In the genomic region with DNA sequence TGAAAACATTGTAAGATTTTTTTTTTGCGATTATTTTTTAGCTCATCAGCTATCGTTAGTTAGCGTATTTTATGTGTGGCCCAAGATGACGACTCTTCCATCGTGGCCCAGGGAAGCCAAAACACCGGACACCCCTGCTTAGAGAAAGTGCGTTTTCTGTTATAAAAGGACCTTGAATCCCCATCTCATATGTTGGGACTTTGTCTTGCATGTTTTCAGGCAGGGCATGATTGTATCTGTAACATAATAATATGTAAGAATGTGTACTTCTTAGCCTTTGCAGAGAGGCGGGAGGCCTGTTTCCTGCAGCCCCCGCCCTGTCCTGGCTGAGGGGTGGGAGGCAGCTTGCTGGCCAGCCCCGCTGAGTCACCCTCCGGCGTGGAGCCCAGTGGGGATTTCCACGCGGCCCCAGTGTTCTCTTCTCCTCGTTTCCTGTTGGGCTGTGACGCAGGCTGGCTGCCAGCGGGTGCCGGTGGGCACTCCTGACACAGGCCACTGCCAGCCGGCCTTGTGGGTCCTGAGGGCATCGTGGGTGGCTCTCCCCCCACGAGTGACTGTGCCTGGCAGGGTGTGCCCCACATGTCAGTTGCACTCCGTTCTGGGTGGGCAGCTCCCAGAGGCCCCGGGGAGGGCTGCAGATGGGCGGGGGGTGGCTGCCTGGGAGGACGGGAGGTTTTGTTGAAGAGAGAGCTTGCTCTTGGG, we compare ENCODE assay signal across 8 cellular contexts. TPM values are rescaled to one million over a fixed set of nuclear protein-coding genes. Genes with fewer than 3 reads are reported as not detected.
DNase-seq lines count a peak whose midpoint lies in the region; ATAC-seq, FAIRE-seq and TF ChIP-seq lines count a peak whose summit lies in the region.

No MANE protein-coding gene starts in this region.

- H3K4me3 ChIP-seq in HUES48 (ENCODE audit: low read depth, low read length) (no peak overlapping the region), endothelial cell of umbilical vein (replicated peaks in 1 of 3; ENCODE audit: insufficient read depth in 1 of 3, low read depth in 1 of 3, low read length in 3 of 3) (no peak overlapping the region)
- peak overlapping the region; percentile 48 for H3K4me3 ChIP-seq in naive thymus-derived CD4-positive, alpha-beta T cell (ENCODE audit: low read length)

- H3K36me3 ChIP-seq in HUES48 (ENCODE audit: control insufficient read depth, insufficient read depth, low read length), result no peaks in the 10 kb centered on the region
- no peaks in the 10 kb centered on the region for H3K36me3 ChIP-seq in endothelial cell of umbilical vein (ENCODE audit: control insufficient read depth in 2 of 2, extremely low read depth in 1 of 2, insufficient read depth in 2 of 2, low read length in 2 of 2)
- H3K36me3 ChIP-seq in naive thymus-derived CD4-positive, alpha-beta T cell (ENCODE audit: control insufficient read depth in 2 of 3, insufficient read depth in 3 of 3, low read length in 3 of 3), result no peaks in the 10 kb centered on the region

- peaks cover 0 to 4% (median 0%) of the 10 kb centered on the region in 11 donors for H3K9me3 Mint-ChIP-seq in naive thymus-derived CD4-positive, alpha-beta T cell

- peak overlapping the region; percentile 8 for H3K27ac ChIP-seq in HUES48 (ENCODE audit: low read depth, low read length)
- peak overlapping the region; percentile 92 for H3K27ac ChIP-seq in endothelial cell of umbilical vein (ENCODE audit: insufficient read depth, low read depth, low read length)
- H3K27ac ChIP-seq in naive thymus-derived CD4-positive, alpha-beta T cell (ENCODE audit: low read depth, low read length), result peak overlapping the region; percentile 78

- TF ChIP-seq POLR2A in GM19193 (IDR thresholded peaks at IDR 0.05; ENCODE audit: extremely low read depth, insufficient read depth, insufficient read length) (peak; percentile 50), endothelial cell of umbilical vein (IDR thresholded peaks at IDR 0.05; ENCODE audit: low read depth, low read length) (no peak)

- peak overlapping the region; percentile 40 for H3K4me2 ChIP-seq in endothelial cell of umbilical vein (ENCODE audit: insufficient read depth, low read length)

- no peak overlapping the region for H3K9ac ChIP-seq in HUES48 (ENCODE audit: low read depth, low read length)
- peak overlapping the region; percentile 66 for H3K9ac ChIP-seq in endothelial cell of umbilical vein (replicated peaks; ENCODE audit: extremely low read depth, insufficient read depth, low read length)

- no peaks in the 10 kb centered on the region for H3K9me1 ChIP-seq in endothelial cell of umbilical vein (replicated peaks; ENCODE audit: control insufficient read depth, extremely low read depth, insufficient read depth, low read length)

- peak overlapping the region; percentile 88 to 97 (median 95) for H3K27ac Mint-ChIP-seq in naive thymus-derived CD4-positive, alpha-beta T cell

- peaks cover 93% of the 10 kb centered on the region for H3K79me2 ChIP-seq in endothelial cell of umbilical vein (ENCODE audit: control insufficient read depth, insufficient read depth, low read length)

- dilution Hi-C loops in endothelial cell of umbilical vein (cut with MboI; ENCODE audit: extremely low pct_ligation_motif_present, low sequenced_read_pairs), result no loop called here

- peak overlapping the region; percentile 78 to 90 (median 84) for H3K4me3 Mint-ChIP-seq in naive thymus-derived CD4-positive, alpha-beta T cell

- CTCF ChIA-PET in endothelial cell of umbilical vein (lab: Charles Lee), result interaction anchor here (0.8 to 1.5 kb wide), 10 partner anchors 12 to 183 kb away, joined by 3 to 6 read pairs (median 3); no protein-coding TSS in a partner anchor
- CTCF ChIA-PET in naive thymus-derived CD4-positive, alpha-beta T cell (lab: Charles Lee), result interaction anchor here (0.7 kb wide), 2 partner anchors 50 to 52 kb away, joined by 3 read pairs; no protein-coding TSS in a partner anchor

- H3K27me3 Mint-ChIP-seq in naive thymus-derived CD4-positive, alpha-beta T cell, result no peaks in the 10 kb centered on the region

- BruUV-seq in endothelial cell of umbilical vein (replicated peaks; lab: Mats Ljungman, UMichigan), result no TSS peak

- H2AFZ ChIP-seq in endothelial cell of umbilical vein (ENCODE audit: low read depth, low read length), result no peak overlapping the region

- H3K36me3 Mint-ChIP-seq in naive thymus-derived CD4-positive, alpha-beta T cell, result peaks cover 0 to 44% (median 0%) of the 10 kb centered on the region in 5 donors

- FAIRE-seq in endothelial cell of umbilical vein (lab: Jason Lieb, UNC), result peak; percentile 91

- peak; percentile 93 for ATAC-seq in naive thymus-derived CD4-positive, alpha-beta T cell
- no peak for ATAC-seq in GM19455 (IDR thresholded peaks at IDR 0.05; ENCODE audit: unreplicated experiment)

- H3K4me1 ChIP-seq in HUES48 (ENCODE audit: control insufficient read depth, insufficient read depth, low read length) (peaks cover 7% of the 10 kb centered on the region; the same call in 1 of the 2 replicates), endothelial cell of umbilical vein (ENCODE audit: control insufficient read depth, extremely low read depth, insufficient read depth, low read length) (peaks cover 82% of the 10 kb centered on the region)
- H3K4me1 ChIP-seq in naive thymus-derived CD4-positive, alpha-beta T cell (ENCODE audit: control insufficient read depth in 2 of 2, insufficient read depth in 2 of 2, low read length in 2 of 2), result peaks cover 58 to 67% of the 10 kb centered on the region in 2 donors

- H3K9me3 ChIP-seq in HUES48 (ENCODE audit: control insufficient read depth, insufficient read depth, low read length) (no peaks in the 10 kb centered on the region), endothelial cell of umbilical vein (replicated peaks; ENCODE audit: control insufficient read depth, insufficient read depth, low read length) (no peaks in the 10 kb centered on the region)
- H3K9me3 ChIP-seq in naive thymus-derived CD4-positive, alpha-beta T cell (ENCODE audit: control insufficient read depth in 2 of 3, low read length in 3 of 3), result no peaks in the 10 kb centered on the region

- DNase-seq in activated T-cell treated with anti-CD3 and anti-CD28 coated beads for 1 hour (ENCODE audit: low read depth) (peak; percentile 74), endothelial cell of umbilical vein (ENCODE audit: low read depth, low spot score) (peak; percentile 98), NCI-H1092 treated with DMSO at 0.1 percent for 48 hours (lab: John Stamatoyannopoulos, UW) (no peak)
- DNase-seq in naive thymus-derived CD4-positive, alpha-beta T cell, result peak; percentile 54 to 90 (median 71)
- DNase-seq in stimulated activated CD8-positive, alpha-beta memory T cell treated with anti-CD3 and anti-CD28 coated beads, Interleukin-7, amount 100 ng/mL, for 48 hours (ENCODE audit: extremely low read depth in 1 of 2, low read depth in 1 of 2), result peak; percentile 79 to 85

- H3K27me3 ChIP-seq in HUES48 (ENCODE audit: control insufficient read depth, insufficient read depth, low read length) (no peaks in the 10 kb centered on the region), endothelial cell of umbilical vein (ENCODE audit: control insufficient read depth in 2 of 2, insufficient read depth in 2 of 2, low read length in 2 of 2) (no peaks in the 10 kb centered on the region)
- H3K27me3 ChIP-seq in naive thymus-derived CD4-positive, alpha-beta T cell (ENCODE audit: control insufficient read depth in 2 of 2, insufficient read depth in 2 of 2, low read length in 2 of 2), result no peaks in the 10 kb centered on the region

- peaks cover 53 to 95% (median 82%) of the 10 kb centered on the region in 7 donors for H3K4me1 Mint-ChIP-seq in naive thymus-derived CD4-positive, alpha-beta T cell

- POLR2A ChIA-PET in endothelial cell of umbilical vein (lab: Charles Lee), result interaction anchor here (1.3 kb wide), 1 partner anchor 12 kb away, joined by 3 read pairs; no protein-coding TSS in a partner anchor
- POLR2A ChIA-PET in naive thymus-derived CD4-positive, alpha-beta T cell (lab: Charles Lee), result interaction anchor here (0.7 to 8.9 kb wide), 12 partner anchors 9 to 89 kb away, joined by 3 to 60 read pairs (median 4); a partner anchor contains a TSS

- TF ChIP-seq CTCF in endothelial cell of umbilical vein (IDR thresholded peaks at IDR 0.05; ENCODE audit: extremely low read depth in 1 of 2, insufficient read depth in 1 of 2, low read depth in 1 of 2, low read length in 2 of 2), result no peak

- intact Hi-C loops in endothelial cell of umbilical vein (cut with micrococcal nuclease), result loop anchor here (1.0 to 2.0 kb wide), 7 partner anchors 12 to 57 kb away; no protein-coding TSS in a partner anchor
- intact Hi-C loops in naive thymus-derived CD4-positive, alpha-beta T cell (cut with micrococcal nuclease), result loop anchor here (1.0 to 2.0 kb wide), 9 partner anchors 8 to 56 kb away; a partner anchor contains a TSS

- no peaks in the 10 kb centered on the region for H4K20me1 ChIP-seq in endothelial cell of umbilical vein (replicated peaks; ENCODE audit: control insufficient read depth, extremely low read depth, insufficient read depth, low read length)

TF ChIP-seq in endothelial cell of umbilical vein, 7 proteins besides CTCF, POLR2A, EP300 and RAD21 (continues in another document):
- TF ChIP-seq EZH2 (IDR thresholded peaks at IDR 0.05; ENCODE audit: borderline replicate concordance, low read depth, low read length, severe bottlenecking) (no peak), JUN (IDR thresholded peaks at IDR 0.05; ENCODE audit: borderline replicate concordance, insufficient read depth, insufficient read length, low read depth) (peak; percentile 58), FOS (IDR thresholded peaks at IDR 0.05; ENCODE audit: borderline replicate concordance, insufficient read depth, low read length) (peak; percentile 97), MYC (IDR thresholded peaks at IDR 0.05; ENCODE audit: low read depth, low read length) (peak; percentile 62), POLR2AphosphoS5 (IDR thresholded peaks at IDR 0.05; ENCODE audit: insufficient read depth, low read depth, low read length) (peak; percentile 84)
- TF ChIP-seq, protein P1, sequence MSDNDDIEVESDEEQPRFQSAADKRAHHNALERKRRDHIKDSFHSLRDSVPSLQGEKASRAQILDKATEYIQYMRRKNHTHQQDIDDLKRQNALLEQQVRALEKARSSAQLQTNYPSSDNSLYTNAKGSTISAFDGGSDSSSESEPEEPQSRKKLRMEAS (IDR thresholded peaks at IDR 0.05; ENCODE audit: insufficient read depth, insufficient read length), result peak; percentile 5

RNA-seq across cellular contexts. Expression of a gene that starts 55.6 kb away (rescaled TPM):
- total RNA-seq in endothelial cell of umbilical vein, result 71.7 and 88.2 TPM in 2 replicates
- polyA plus RNA-seq in endothelial cell of umbilical vein, result 53.4 and 56.4 TPM in 2 replicates
- 47.7 and 47.9 TPM in 2 replicates for polyA plus RNA-seq in endothelial cell of umbilical vein (2011; cell fraction: cytosol; rRNA removed)
- polyA plus RNA-seq in endothelial cell of umbilical vein (2011; cell fraction: nucleus; rRNA removed), result 114 and 122 TPM in 2 replicates
- 87.3 and 91.3 TPM in 2 replicates for polyA plus RNA-seq in endothelial cell of umbilical vein (2012)
- polyA minus RNA-seq in endothelial cell of umbilical vein, result 53.1 and 59.9 TPM in 2 replicates
- 13.7 TPM for polyA minus RNA-seq in endothelial cell of umbilical vein (2011; cell fraction: cytosol; rRNA and poly(A)+ RNA removed)
- polyA minus RNA-seq in endothelial cell of umbilical vein (2011; cell fraction: nucleus; rRNA and poly(A)+ RNA removed), result 73.9 and 75.1 TPM in 2 replicates
- total RNA-seq in naive thymus-derived CD4-positive, alpha-beta T cell, result 100 to 1,000 TPM in 3 of 5 experiments, 10 to 100 TPM in 2; 27.4 to 142 (median 113) TPM
- polyA plus RNA-seq in naive thymus-derived CD4-positive, alpha-beta T cell, result 10 to 100 TPM in 1 of 2 donors, 1 to 10 TPM in 1; 4.0 to 11.5 TPM

Comparison
In these comparisons a context has a peak if more than half of its experiments do, and no peak if none do; other contexts are left out.
1. H3K27ac ChIP-seq: peak in every context shown above with its lines; median percentile 92 in endothelial cell of umbilical vein; 78 in naive thymus-derived CD4-positive, alpha-beta T cell; 8 in HUES48.